ENCODE assay signal across 13 cellular contexts in genomic region chrX:41377624-41378023, GRCh38. TPM values are rescaled to one million over a fixed set of nuclear protein-coding genes. Genes with fewer than 3 reads are reported as not detected.
DNase-seq lines count a peak whose midpoint lies in the region; ATAC-seq and TF ChIP-seq lines count a peak whose summit lies in the region.
"Had no signal": no experiment of that assay in that cellular context is flagged by ENCODE, and none has a peak within 500 bp of the region (broad histone marks: within the 10 kb centered on the region; RNA-seq: fewer than 3 reads in every experiment).

No MANE protein-coding gene starts in this region.

- H3K23ac ChIP-seq in mesenchymal stem cell (ENCODE audit: low read length in 2 of 2): no peak overlapping the region

- H3K4me1 ChIP-seq in mesenchymal stem cell (ENCODE audit: control insufficient read depth, insufficient read depth, low read depth, low read length) (no peaks in the 10 kb centered on the region), Karpas-422 (ENCODE audit: low read length) (no peaks in the 10 kb centered on the region)
- H3K4me1 ChIP-seq: upper lobe of right lung had no signal

- no peaks in the 10 kb centered on the region for H3K9me2 ChIP-seq in Karpas-422 (replicated peaks; ENCODE audit: insufficient read depth, low read length)

- no peaks in the 10 kb centered on the region for H3K9me3 ChIP-seq in mesenchymal stem cell (ENCODE audit: control insufficient read depth, low read length)
- H3K9me3 ChIP-seq in Karpas-422 (ENCODE audit: low read length): no peaks in the 10 kb centered on the region
- H3K9me3 ChIP-seq: upper lobe of right lung had no signal

- no peak overlapping the region for H2BK120ac ChIP-seq in mesenchymal stem cell (ENCODE audit: low read depth, low read length)

- WGBS in mesenchymal stem cell: 82% methylated on average over 8 of the region's 8 CpGs

- DNase-seq in GM06990 (ENCODE audit: extremely low read depth, insufficient read length) (peak; percentile 32), mesenchymal stem cell (peak; percentile 45), hepatic stellate cell (ENCODE audit: low spot score) (no peak), DMS79 (lab: John Stamatoyannopoulos, UW) (no peak), Karpas-422 (no peak)
- DNase-seq in activated CD8-positive, alpha-beta memory T cell treated with anti-CD3 and anti-CD28 coated beads, Interleukin-2, amount 50 U/mL, for 4 hours: peak; percentile 32
- DNase-seq: NCI-H1048, nucleus accumbens, SIG-M5, upper lobe of right lung had no signal

- H3K18ac ChIP-seq in mesenchymal stem cell (ENCODE audit: low read depth in 1 of 2, low read length in 2 of 2): no peak overlapping the region

- H3K27ac ChIP-seq in mesenchymal stem cell (ENCODE audit: low read length, poor library complexity, severe bottlenecking): no peak overlapping the region
- H3K27ac ChIP-seq in Karpas-422 (ENCODE audit: low read length): no peak overlapping the region
- H3K27ac ChIP-seq: epithelial cell of prostate, upper lobe of right lung had no signal

- H2AK5ac ChIP-seq in mesenchymal stem cell (ENCODE audit: low read length, severe bottlenecking): no peak overlapping the region

- no peak overlapping the region for H2BK15ac ChIP-seq in mesenchymal stem cell (ENCODE audit: low read depth, poor library complexity, severe bottlenecking)

- H3K4ac ChIP-seq in mesenchymal stem cell (ENCODE audit: low read depth in 1 of 2, low read length in 2 of 2): no peak overlapping the region

- ATAC-seq in GM19463 (IDR thresholded peaks at IDR 0.05; ENCODE audit: unreplicated experiment) (peak; percentile 68), GM19324 (IDR thresholded peaks at IDR 0.05; ENCODE audit: low FRiP score, unreplicated experiment) (no peak)
- ATAC-seq: upper lobe of right lung had no signal

- H3K79me1 ChIP-seq in mesenchymal stem cell (replicated peaks; ENCODE audit: low read length, poor library complexity, severe bottlenecking): no peaks in the 10 kb centered on the region

- H3K4me3 ChIP-seq in GM06990 (replicated peaks; ENCODE audit: low read depth, low read length) (no peak overlapping the region), mesenchymal stem cell (ENCODE audit: insufficient read depth in 1 of 2, low read depth in 1 of 2, low read length in 2 of 2) (no peak overlapping the region), Karpas-422 (ENCODE audit: low read length) (no peak overlapping the region)
- H3K4me3 ChIP-seq: upper lobe of right lung had no signal

- H2BK12ac ChIP-seq in mesenchymal stem cell (ENCODE audit: low read length in 2 of 2): no peak overlapping the region

- no peak overlapping the region for H3K14ac ChIP-seq in mesenchymal stem cell (ENCODE audit: low read length in 2 of 2)

- no peak overlapping the region for H3K4me2 ChIP-seq in mesenchymal stem cell (ENCODE audit: low read length, poor library complexity, severe bottlenecking)
- no peak overlapping the region for H3K4me2 ChIP-seq in Karpas-422 (ENCODE audit: low read depth, low read length, poor library complexity, severe bottlenecking)

- TF ChIP-seq CTCF in GM06990 (IDR thresholded peaks at IDR 0.05; ENCODE audit: insufficient read depth, low read length, poor library complexity, severe bottlenecking): no peak

- H4K20me1 ChIP-seq in Karpas-422 (ENCODE audit: insufficient read depth, low read depth, low read length): no peaks in the 10 kb centered on the region

- H4K8ac ChIP-seq in mesenchymal stem cell (ENCODE audit: low read length): no peak overlapping the region

- no peaks in the 10 kb centered on the region for H3K36me3 ChIP-seq in GM06990 (ENCODE audit: control insufficient read depth, insufficient read depth, low read length)
- no peaks in the 10 kb centered on the region for H3K36me3 ChIP-seq in mesenchymal stem cell (ENCODE audit: control insufficient read depth in 1 of 2, insufficient read depth in 2 of 2, low read depth in 1 of 2, low read length in 2 of 2)
- no peaks in the 10 kb centered on the region for H3K36me3 ChIP-seq in Karpas-422 (ENCODE audit: insufficient read depth, low read length)
- H3K36me3 ChIP-seq: upper lobe of right lung had no signal

- H2BK5ac ChIP-seq in mesenchymal stem cell (ENCODE audit: low read depth, low read length, poor library complexity, severe bottlenecking): no peak overlapping the region

- no peaks in the 10 kb centered on the region for H3K79me2 ChIP-seq in Karpas-422 (ENCODE audit: low read length)

- no peak overlapping the region for H2AFZ ChIP-seq in mesenchymal stem cell (ENCODE audit: low read depth, low read length)
- no peak overlapping the region for H2AFZ ChIP-seq in Karpas-422 (ENCODE audit: low read length)

- H3K27me3 ChIP-seq in GM06990 (replicated peaks; ENCODE audit: control insufficient read depth, insufficient read depth, low read length) (no peaks in the 10 kb centered on the region; the same call in 1 of the 2 replicates), mesenchymal stem cell (ENCODE audit: control insufficient read depth in 1 of 2, insufficient read depth in 1 of 2, low read length in 2 of 2) (peaks cover 0 to 3% of the 10 kb centered on the region in 2 experiments), Karpas-422 (ENCODE audit: low read length) (no peaks in the 10 kb centered on the region)
- H3K27me3 ChIP-seq: upper lobe of right lung had no signal

- H4K91ac ChIP-seq in mesenchymal stem cell (ENCODE audit: low read length): peak overlapping the region; percentile 50

- H3K9ac ChIP-seq in mesenchymal stem cell (ENCODE audit: low read length) (no peak overlapping the region), Karpas-422 (ENCODE audit: low read length) (no peak overlapping the region)

RNA-seq across cellular contexts. Expression of gene DDX3X, which starts 43.7 kb away (rescaled TPM):
- polyA plus RNA-seq in mesenchymal stem cell (2013, experiment 1 of 2): 115 TPM
- 113 TPM for polyA plus RNA-seq in mesenchymal stem cell (2013, experiment 2 of 2)
- total RNA-seq in Karpas-422 (2014; rRNA removed; shearing (Covaris generic); ENCODE audit: low replicate concordance): 198 and 210 TPM in 2 replicates

Comparison
In these comparisons a context has a peak if more than half of its experiments do, and no peak if none do; other contexts are left out.
1. DNase-seq: peak in GM06990 (single experiment), activated CD8-positive, alpha-beta memory T cell treated with anti-CD3 and anti-CD28 coated beads, Interleukin-2, amount 50 U/mL, for 4 hours (single experiment) and mesenchymal stem cell (single experiment); none in hepatic stellate cell (single experiment), DMS79 (single experiment) and Karpas-422 (single experiment).